ENCODE assay signal across 14 cellular contexts in genomic region chr2:101617188-101617587, GRCh38.
DNase-seq lines count a peak whose midpoint lies in the region; ATAC-seq, FAIRE-seq and TF ChIP-seq lines count a peak whose summit lies in the region.
"Had no signal": no experiment of that assay in that cellular context is flagged by ENCODE, and none has a peak within 500 bp of the region (broad histone marks: within the 10 kb centered on the region; RNA-seq: fewer than 3 reads in every experiment).

No MANE protein-coding gene starts in this region.

- WGBS in SK-N-SH (ENCODE audit: low lambda C conversion rate) = 46% methylated on average over 8 of the region's 8 CpGs

- H3K9ac ChIP-seq in SK-N-SH = no peak overlapping the region

- ATAC-seq in GM18909 (IDR thresholded peaks at IDR 0.05; ENCODE audit: poor library complexity, unreplicated experiment) = no peak
- ATAC-seq: naive thymus-derived CD8-positive, alpha-beta T cell; stimulated activated effector memory CD8-positive, alpha-beta T cell treated with anti-CD3 and anti-CD28 coated beads, Interleukin-12 subunit alpha, Interleukin-12 subunit beta, amount 100 ng/mL, for 72 hours; T-helper 17 cell had no signal

- no peak for TF ChIP-seq EP300 in SK-N-SH (IDR thresholded peaks at IDR 0.05; ENCODE audit: borderline replicate concordance in 1 of 2, low read depth in 1 of 2, low read length in 1 of 2)

- H3K9me3 ChIP-seq in SK-N-SH = no peaks in the 10 kb centered on the region

- TF ChIP-seq POLR2A in GM12891 (IDR thresholded peaks at IDR 0.05; ENCODE audit: low read depth, low read length) = no peak

- H3K27me3 ChIP-seq in SK-N-SH (ENCODE audit: insufficient read depth) (no peaks in the 10 kb centered on the region), H7 (ENCODE audit: control insufficient read depth, insufficient read depth, low read length) (no peaks in the 10 kb centered on the region)

- peak; percentile 16 for DNase-seq in GM04503 (ENCODE audit: low read depth)
- DNase-seq in SK-N-SH = no peak
- DNase-seq in fibroblast of peridontal ligament (ENCODE audit: extremely low read depth) = peak; percentile 69
- DNase-seq in skeletal muscle cell (ENCODE audit: low read depth) = peak; percentile 82
- DNase-seq in anterior cingulate cortex (lab: John Stamatoyannopoulos, UW) = no peak
- DNase-seq in GM12891 (ENCODE audit: insufficient read length, low spot score) = no peak
- no peak for DNase-seq in H7
- DNase-seq: activated CD8-positive, alpha-beta memory T cell treated with anti-CD3 and anti-CD28 coated beads for 24 hours; naive thymus-derived CD8-positive, alpha-beta T cell; NCI-H2029; T-helper 17 cell had no signal

- H3K4me1 ChIP-seq in SK-N-SH (ENCODE audit: control insufficient read depth in 1 of 2, insufficient read depth in 2 of 2, low read depth in 1 of 2, low read length in 1 of 2) = peaks cover 5 to 6% of the 10 kb centered on the region in 2 experiments; a peak in 3 of 4 replicates

- POLR2A ChIA-PET in SK-N-SH (lab: Yijun Ruan, JAX) = no interaction called here

- TF ChIP-seq RAD21 in SK-N-SH (IDR thresholded peaks at IDR 0.05; ENCODE audit: low read length) = no peak

- peak overlapping the region; percentile 32; the same call in 1 of the 2 replicates for H2AFZ ChIP-seq in SK-N-SH (ENCODE audit: low read depth)

- H3K36me3 ChIP-seq in SK-N-SH (replicated peaks in 1 of 2; ENCODE audit: control insufficient read depth in 1 of 2, insufficient read depth in 2 of 2, low read length in 1 of 2) (no peaks in the 10 kb centered on the region), H7 (replicated peaks; ENCODE audit: control insufficient read depth, insufficient read depth, low read length) (no peaks in the 10 kb centered on the region)

- peak overlapping the region in 1 of 2 experiments; percentile 39; a peak in 1 of 4 replicates for H3K27ac ChIP-seq in SK-N-SH (ENCODE audit: low read depth in 2 of 2, low read length in 1 of 2)

- no peaks in the 10 kb centered on the region for H4K20me1 ChIP-seq in SK-N-SH (ENCODE audit: insufficient read depth)

- peak overlapping the region in 1 of 2 experiments; percentile 38; a peak in 1 of 4 replicates for H3K4me3 ChIP-seq in SK-N-SH (ENCODE audit: low read depth in 2 of 2, low read length in 1 of 2)
- no peak overlapping the region for H3K4me3 ChIP-seq in skeletal muscle cell (ENCODE audit: low read depth, low read length)
- no peak overlapping the region for H3K4me3 ChIP-seq in H7 (ENCODE audit: insufficient read depth, low read depth, low read length)

- H3K4me2 ChIP-seq in SK-N-SH = peak overlapping the region; percentile 49

- CTCF ChIA-PET in SK-N-SH (lab: Yijun Ruan, JAX) = no interaction called here

- no peak for FAIRE-seq in GM12891 (lab: Jason Lieb, UNC)
- FAIRE-seq: GM18507 had no signal

- H3F3A ChIP-seq in SK-N-SH (replicated peaks; ENCODE audit: insufficient read depth) = no peaks in the 10 kb centered on the region

- no peaks in the 10 kb centered on the region for H3K9me2 ChIP-seq in SK-N-SH

- TF ChIP-seq CTCF in SK-N-SH (IDR thresholded peaks at IDR 0.05) = no peak

- H3K79me2 ChIP-seq in SK-N-SH (ENCODE audit: insufficient read depth) = no peaks in the 10 kb centered on the region

TF ChIP-seq in SK-N-SH, 30 proteins besides CTCF, POLR2A, EP300 and RAD21 (continues in another document):
- peak; percentile 20; the same call in 1 of the 2 replicates for TF ChIP-seq TCF12 (IDR thresholded peaks at IDR 0.05)
- TF ChIP-seq FOSL2 (IDR thresholded peaks at IDR 0.05; ENCODE audit: borderline replicate concordance, low read depth) = peak; percentile 61
- TF ChIP-seq, protein P1, sequence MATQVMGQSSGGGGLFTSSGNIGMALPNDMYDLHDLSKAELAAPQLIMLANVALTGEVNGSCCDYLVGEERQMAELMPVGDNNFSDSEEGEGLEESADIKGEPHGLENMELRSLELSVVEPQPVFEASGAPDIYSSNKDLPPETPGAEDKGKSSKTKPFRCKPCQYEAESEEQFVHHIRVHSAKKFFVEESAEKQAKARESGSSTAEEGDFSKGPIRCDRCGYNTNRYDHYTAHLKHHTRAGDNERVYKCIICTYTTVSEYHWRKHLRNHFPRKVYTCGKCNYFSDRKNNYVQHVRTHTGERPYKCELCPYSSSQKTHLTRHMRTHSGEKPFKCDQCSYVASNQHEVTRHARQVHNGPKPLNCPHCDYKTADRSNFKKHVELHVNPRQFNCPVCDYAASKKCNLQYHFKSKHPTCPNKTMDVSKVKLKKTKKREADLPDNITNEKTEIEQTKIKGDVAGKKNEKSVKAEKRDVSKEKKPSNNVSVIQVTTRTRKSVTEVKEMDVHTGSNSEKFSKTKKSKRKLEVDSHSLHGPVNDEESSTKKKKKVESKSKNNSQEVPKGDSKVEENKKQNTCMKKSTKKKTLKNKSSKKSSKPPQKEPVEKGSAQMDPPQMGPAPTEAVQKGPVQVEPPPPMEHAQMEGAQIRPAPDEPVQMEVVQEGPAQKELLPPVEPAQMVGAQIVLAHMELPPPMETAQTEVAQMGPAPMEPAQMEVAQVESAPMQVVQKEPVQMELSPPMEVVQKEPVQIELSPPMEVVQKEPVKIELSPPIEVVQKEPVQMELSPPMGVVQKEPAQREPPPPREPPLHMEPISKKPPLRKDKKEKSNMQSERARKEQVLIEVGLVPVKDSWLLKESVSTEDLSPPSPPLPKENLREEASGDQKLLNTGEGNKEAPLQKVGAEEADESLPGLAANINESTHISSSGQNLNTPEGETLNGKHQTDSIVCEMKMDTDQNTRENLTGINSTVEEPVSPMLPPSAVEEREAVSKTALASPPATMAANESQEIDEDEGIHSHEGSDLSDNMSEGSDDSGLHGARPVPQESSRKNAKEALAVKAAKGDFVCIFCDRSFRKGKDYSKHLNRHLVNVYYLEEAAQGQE (IDR thresholded peaks at IDR 0.05; ENCODE audit: low read depth, low read length) = peak; percentile 37; the same call in 1 of the 2 replicates
- TF ChIP-seq TEAD4 (IDR thresholded peaks at IDR 0.05; ENCODE audit: borderline replicate concordance, insufficient read depth) = no peak; the same call in 1 of the 2 replicates
- no peak for TF ChIP-seq GATA2 (CRISPR knock-in tag; IDR thresholded peaks at IDR 0.05)
- no peak for TF ChIP-seq GABPA (IDR thresholded peaks at IDR 0.05; ENCODE audit: low read depth)
- no peak for TF ChIP-seq EZH2phosphoT487 (IDR thresholded peaks at IDR 0.05; ENCODE audit: borderline replicate concordance, low read depth)

TF ChIP-seq in GM12891, 5 proteins besides CTCF, POLR2A, EP300 and RAD21:
- TF ChIP-seq TAF1 (IDR thresholded peaks at IDR 0.05; ENCODE audit: low read depth, low read length) = no peak
- no peak for TF ChIP-seq PAX5 (IDR thresholded peaks at IDR 0.05; ENCODE audit: insufficient read depth, low read length, severe bottlenecking)
- TF ChIP-seq SPI1 (IDR thresholded peaks at IDR 0.05; ENCODE audit: low read depth, low read length) = no peak
- no peak for TF ChIP-seq POLR2AphosphoS5 (IDR thresholded peaks at IDR 0.05; ENCODE audit: low read depth, low read length)
- no peak for TF ChIP-seq POU2F2 (IDR thresholded peaks at IDR 0.05; ENCODE audit: low read depth, low read length)

Comparison
In these comparisons a context has a peak if more than half of its experiments do, and no peak if none do; other contexts are left out.
1. DNase-seq: peak in GM04503 (single experiment), fibroblast of peridontal ligament (single experiment) and skeletal muscle cell (single experiment); none in SK-N-SH (single experiment), anterior cingulate cortex (0 of 58), GM12891 (single experiment) and H7 (single experiment).